Comparison of ENCODE assay signal across 27 cellular contexts in genomic region chr1:232150770-232151548, GRCh38.
"Had no signal": no experiment of that assay in that cellular context is flagged by ENCODE, and none has a peak within 500 bp of the region (broad histone marks: within the 10 kb centered on the region; RNA-seq: fewer than 3 reads in every experiment).

No MANE protein-coding gene starts in this region.

- DNase-seq: activated CD4-positive, alpha-beta T cell treated with anti-CD3 and anti-CD28 coated beads, Interleukin-2, amount 10 ng/mL, durations not matched to agents 7 days and 5 days; activated CD4-positive, CD25-positive, alpha-beta regulatory T cell treated with anti-CD3 and anti-CD28 coated beads, Interleukin-2, amount 50 U/mL, for 72 hours; activated CD8-positive, alpha-beta memory T cell treated with anti-CD3 and anti-CD28 coated beads, Interleukin-2, amount 10 ng/mL, durations not matched to agents 7 days and 5 days; activated CD8-positive, alpha-beta T cell treated with anti-CD3 and anti-CD28 coated beads for 36 hours; activated gamma-delta T cell treated with Interleukin-2 at 50 U/mL for 16 hours; activated T-cell treated with anti-CD3 and anti-CD28 coated beads for 4 hours; adrenal gland; cortex of kidney; gastrocnemius medialis; head of caudate nucleus; hypothalamus; left ventricle myocardium superior; pancreas; psoas muscle; right cardiac atrium; stimulated activated CD4-positive, alpha-beta T cell treated with anti-CD3 and anti-CD28 coated beads, Interleukin-4, amount 100 ng/mL, for 24 hours; stimulated activated naive CD4-positive, alpha-beta T cell treated with Interleukin-2 at 50 U/mL for 16 hours; T-helper 1 cell; upper lobe of left lung; WERI-Rb-1 had no signal

- H3K4me3 Mint-ChIP-seq: activated CD4-positive, alpha-beta T cell treated with anti-CD3 and anti-CD28 coated beads, Interleukin-2, amount 10 ng/mL, durations not matched to agents 7 days and 5 days; activated CD8-positive, alpha-beta memory T cell treated with anti-CD3 and anti-CD28 coated beads, Interleukin-2, amount 10 ng/mL, durations not matched to agents 7 days and 5 days; activated CD8-positive, alpha-beta T cell treated with anti-CD3 and anti-CD28 coated beads for 36 hours; activated naive CD8-positive, alpha-beta T cell; nephron had no signal

- H3K4me1 Mint-ChIP-seq: activated CD4-positive, alpha-beta T cell treated with anti-CD3 and anti-CD28 coated beads, Interleukin-2, amount 10 ng/mL, durations not matched to agents 7 days and 5 days; activated CD8-positive, alpha-beta memory T cell treated with anti-CD3 and anti-CD28 coated beads, Interleukin-2, amount 10 ng/mL, durations not matched to agents 7 days and 5 days had no signal

- H3K27ac ChIP-seq: adrenal gland, cardiac muscle cell, esophagus muscularis mucosa, gastrocnemius medialis, neutrophil, pancreas, psoas muscle, thoracic aorta, upper lobe of left lung, WERI-Rb-1 had no signal

- H3K4me1 ChIP-seq: adrenal gland, gastrocnemius medialis, pancreas, psoas muscle, upper lobe of left lung had no signal

- H3K27me3 ChIP-seq: adrenal gland, cardiac muscle cell, esophagus muscularis mucosa, gastrocnemius medialis, neutrophil, pancreas, upper lobe of left lung had no signal

- ATAC-seq: activated CD8-positive, alpha-beta memory T cell treated with anti-CD3 and anti-CD28 coated beads, Interleukin-2, amount 10 ng/mL, durations not matched to agents 7 days and 5 days; activated CD8-positive, alpha-beta T cell treated with anti-CD3 and anti-CD28 coated beads for 36 hours; gastrocnemius medialis; left ventricle myocardium superior; pancreas; psoas muscle; right cardiac atrium had no signal

- H3K9me3 ChIP-seq: adrenal gland, esophagus muscularis mucosa, gastrocnemius medialis, neutrophil, pancreas, psoas muscle, thoracic aorta, upper lobe of left lung had no signal

- H3K9me3 Mint-ChIP-seq: activated CD4-positive, alpha-beta T cell treated with anti-CD3 and anti-CD28 coated beads, Interleukin-2, amount 10 ng/mL, durations not matched to agents 7 days and 5 days; activated CD8-positive, alpha-beta T cell treated with anti-CD3 and anti-CD28 coated beads for 36 hours; nephron had no signal

- H3K36me3 Mint-ChIP-seq: activated CD8-positive, alpha-beta memory T cell treated with anti-CD3 and anti-CD28 coated beads, Interleukin-2, amount 10 ng/mL, durations not matched to agents 7 days and 5 days; activated naive CD8-positive, alpha-beta T cell had no signal

- H3K4me3 ChIP-seq: adrenal gland, cardiac muscle cell, esophagus muscularis mucosa, gastrocnemius medialis, pancreas, psoas muscle, thoracic aorta, upper lobe of left lung had no signal

- FAIRE-seq: pancreas, TTC549 had no signal

- H3K27ac Mint-ChIP-seq: activated CD4-positive, alpha-beta T cell treated with anti-CD3 and anti-CD28 coated beads, Interleukin-2, amount 10 ng/mL, durations not matched to agents 7 days and 5 days; activated CD8-positive, alpha-beta memory T cell treated with anti-CD3 and anti-CD28 coated beads, Interleukin-2, amount 10 ng/mL, durations not matched to agents 7 days and 5 days; activated CD8-positive, alpha-beta T cell treated with anti-CD3 and anti-CD28 coated beads for 36 hours; activated naive CD8-positive, alpha-beta T cell had no signal

- H3K36me3 ChIP-seq: adrenal gland, cardiac muscle cell, esophagus muscularis mucosa, gastrocnemius medialis, neutrophil, pancreas, thoracic aorta, upper lobe of left lung, WERI-Rb-1 had no signal
